ENCODE assay signal across 29 cellular contexts in the genomic region with DNA sequence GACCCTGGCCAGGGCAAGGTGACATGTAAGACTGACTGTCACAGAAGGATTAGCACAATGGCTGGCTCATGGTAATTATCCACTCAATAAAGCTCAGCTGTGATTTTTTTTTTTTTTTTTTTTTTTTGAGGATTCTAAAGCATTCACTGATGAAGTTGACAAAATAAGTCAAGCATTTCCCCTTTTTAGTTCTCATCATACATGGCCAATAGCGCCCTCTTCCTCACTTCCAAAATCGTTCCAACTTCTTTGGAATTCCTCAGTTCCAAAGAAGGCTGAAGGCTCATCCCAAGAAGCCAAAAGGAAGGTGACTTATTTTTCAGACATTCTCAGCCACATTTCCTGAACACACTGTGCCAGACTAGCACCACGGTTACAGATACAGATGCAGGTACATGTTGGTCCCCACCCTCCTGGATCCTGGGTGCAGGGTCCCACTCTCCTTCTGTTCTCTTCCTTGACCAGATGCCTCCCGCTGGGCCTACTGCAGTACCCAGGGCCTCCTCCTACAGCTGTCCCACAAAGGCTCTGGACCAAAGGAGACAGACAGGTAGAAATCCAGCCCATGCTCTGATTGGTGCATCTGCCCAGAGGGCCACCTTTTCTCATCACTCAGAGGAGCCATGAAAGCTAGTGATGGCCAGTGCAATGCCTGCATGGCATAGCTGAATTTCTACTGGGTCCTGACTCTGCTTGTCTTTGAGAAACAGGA.
DNase-seq lines count a peak whose midpoint lies in the region; ATAC-seq and TF ChIP-seq lines count a peak whose summit lies in the region.
"Had no signal": no experiment of that assay in that cellular context is flagged by ENCODE, and none has a peak within 500 bp of the region (broad histone marks: within the 10 kb centered on the region; RNA-seq: fewer than 3 reads in every experiment).

No MANE protein-coding gene starts in this region.

- H2BK12ac ChIP-seq in mesenchymal stem cell (ENCODE audit: low read length in 2 of 2), result peak overlapping the region in 1 of 2 experiments; percentile 59

- H3K27me3 ChIP-seq in RWPE2 (ENCODE audit: insufficient read depth, poor library complexity, severe bottlenecking) (no peaks in the 10 kb centered on the region), mesenchymal stem cell (ENCODE audit: control insufficient read depth in 1 of 2, insufficient read depth in 1 of 2, low read length in 2 of 2) (peaks cover 63 to 94% of the 10 kb centered on the region in 2 experiments)
- H3K27me3 ChIP-seq: Peyer's patch, thyroid gland had no signal

- no peaks in the 10 kb centered on the region for H3K9me3 Mint-ChIP-seq in activated CD8-positive, alpha-beta memory T cell treated with anti-CD3 and anti-CD28 coated beads, Interleukin-2, amount 10 ng/mL, durations not matched to agents 7 days and 5 days (ENCODE audit: low read depth)
- H3K9me3 Mint-ChIP-seq: activated CD4-positive, alpha-beta memory T cell treated with anti-CD3 and anti-CD28 coated beads for 36 hours; activated naive CD8-positive, alpha-beta T cell treated with anti-CD3 and anti-CD28 coated beads, Interleukin-2, amount 10 ng/mL, durations not matched to agents 7 days and 5 days; dendritic cell treated with granulocyte-macrophage colony-stimulating factor and Interleukin-4, amounts not matched to agents 40 ng/mL and 50 ng/mL, for 4 days; immature natural killer cell; stimulated activated naive CD8-positive, alpha-beta T cell treated with anti-CD3 and anti-CD28 coated beads, Interleukin-15, Interleukin-2, amounts not matched to agents 100 ng/mL and 50 ng/mL, for 24 hours; WTC11 had no signal

- H4K8ac ChIP-seq in mesenchymal stem cell (ENCODE audit: low read length), result peak overlapping the region; percentile 2

- H2AFZ ChIP-seq in mesenchymal stem cell (ENCODE audit: low read depth, low read length), result no peak overlapping the region

- DNase-seq in activated CD8-positive, alpha-beta memory T cell treated with anti-CD3 and anti-CD28 coated beads, Interleukin-2, amount 50 U/mL, for 48 hours, result peak; percentile 43
- no peak for DNase-seq in activated CD8-positive, alpha-beta memory T cell treated with anti-CD3 and anti-CD28 coated beads, Interleukin-2, amount 10 ng/mL, durations not matched to agents 7 days and 5 days
- DNase-seq in RWPE2 (ENCODE audit: low spot score) (no peak), mesenchymal stem cell (no peak), NCI-H146 (lab: John Stamatoyannopoulos, UW) (no peak)
- DNase-seq: activated CD4-positive, alpha-beta memory T cell treated with anti-CD3 and anti-CD28 coated beads for 36 hours; activated gamma-delta T cell; activated naive CD8-positive, alpha-beta T cell treated with anti-CD3 and anti-CD28 coated beads, Interleukin-2, amount 10 ng/mL, durations not matched to agents 7 days and 5 days; activated T-cell treated with anti-CD3 and anti-CD28 coated beads, Interleukin-2, amount 50 U/mL, for 1 hour; caudate nucleus; hypothalamus; immature natural killer cell; MM.1S; NCI-H1417 treated with DMSO at 0.1 percent for 48 hours; NCI-H2081 treated with DMSO at 0.1 percent for 48 hours; Peyer's patch; SIG-M5; stimulated activated CD4-positive, alpha-beta T cell treated with anti-CD3 and anti-CD28 coated beads, Interleukin-15, amount 100 ng/mL, for 24 hours; T1000; thyroid gland had no signal

- CTCF ChIA-PET in activated CD8-positive, alpha-beta memory T cell treated with anti-CD3 and anti-CD28 coated beads, Interleukin-2, amount 10 ng/mL, durations not matched to agents 7 days and 5 days (lab: Charles Lee), result no interaction called here

- H3K9me3 ChIP-seq in RWPE2 (ENCODE audit: severe bottlenecking), result peaks cover 3% of the 10 kb centered on the region
- no peaks in the 10 kb centered on the region for H3K9me3 ChIP-seq in mesenchymal stem cell (ENCODE audit: control insufficient read depth, low read length)
- H3K9me3 ChIP-seq: A549, Peyer's patch, thyroid gland had no signal

- no peak for ATAC-seq in activated CD8-positive, alpha-beta memory T cell treated with anti-CD3 and anti-CD28 coated beads, Interleukin-2, amount 10 ng/mL, durations not matched to agents 7 days and 5 days
- no peak for ATAC-seq in RWPE2 (ENCODE audit: low read depth)
- no peak for ATAC-seq in HG02610 (IDR thresholded peaks at IDR 0.05; ENCODE audit: unreplicated experiment)
- ATAC-seq in GM19455 (IDR thresholded peaks at IDR 0.05; ENCODE audit: unreplicated experiment), result no peak
- no peak for ATAC-seq in GM18907 (IDR thresholded peaks at IDR 0.05; ENCODE audit: unreplicated experiment)
- ATAC-seq: A549, WTC11 had no signal

- no peak overlapping the region for H2BK120ac ChIP-seq in mesenchymal stem cell (ENCODE audit: low read depth, low read length)

- H3K36me3 Mint-ChIP-seq in activated CD8-positive, alpha-beta memory T cell treated with anti-CD3 and anti-CD28 coated beads, Interleukin-2, amount 10 ng/mL, durations not matched to agents 7 days and 5 days, result no peaks in the 10 kb centered on the region
- H3K36me3 Mint-ChIP-seq: activated CD4-positive, alpha-beta memory T cell treated with anti-CD3 and anti-CD28 coated beads for 36 hours; activated naive CD8-positive, alpha-beta T cell treated with anti-CD3 and anti-CD28 coated beads, Interleukin-2, amount 10 ng/mL, durations not matched to agents 7 days and 5 days; immature natural killer cell; WTC11 had no signal

- H3K4me1 Mint-ChIP-seq in activated CD8-positive, alpha-beta memory T cell treated with anti-CD3 and anti-CD28 coated beads, Interleukin-2, amount 10 ng/mL, durations not matched to agents 7 days and 5 days, result no peaks in the 10 kb centered on the region
- H3K4me1 Mint-ChIP-seq: WTC11 had no signal

- no peak overlapping the region for H2AK5ac ChIP-seq in mesenchymal stem cell (ENCODE audit: low read length, severe bottlenecking)

- no peak overlapping the region for H3K4me2 ChIP-seq in mesenchymal stem cell (ENCODE audit: low read length, poor library complexity, severe bottlenecking)
- H3K4me2 ChIP-seq: A549, KMS-11 had no signal

- H2BK15ac ChIP-seq in mesenchymal stem cell (ENCODE audit: low read depth, poor library complexity, severe bottlenecking), result no peak overlapping the region

- H3K27ac ChIP-seq in RWPE2 (ENCODE audit: poor library complexity, severe bottlenecking) (no peak overlapping the region), mesenchymal stem cell (ENCODE audit: low read length, poor library complexity, severe bottlenecking) (no peak overlapping the region)
- H3K27ac ChIP-seq: A549, KMS-11, Peyer's patch, thyroid gland had no signal

- H3K36me3 ChIP-seq in RWPE2 (ENCODE audit: low read depth), result no peaks in the 10 kb centered on the region
- no peaks in the 10 kb centered on the region for H3K36me3 ChIP-seq in mesenchymal stem cell (ENCODE audit: control insufficient read depth in 1 of 2, insufficient read depth in 2 of 2, low read depth in 1 of 2, low read length in 2 of 2)
- H3K36me3 ChIP-seq: Peyer's patch, thyroid gland had no signal

- H3K14ac ChIP-seq in mesenchymal stem cell (ENCODE audit: low read length in 2 of 2), result no peak overlapping the region

- peak overlapping the region; percentile 32 for H4K91ac ChIP-seq in mesenchymal stem cell (ENCODE audit: low read length)

- H3K9ac ChIP-seq in mesenchymal stem cell (ENCODE audit: low read length), result no peak overlapping the region
- H3K9ac ChIP-seq: KMS-11 had no signal

- 82% methylated on average over 4 of the region's 4 CpGs for WGBS in mesenchymal stem cell

- no peak overlapping the region for H3K18ac ChIP-seq in mesenchymal stem cell (ENCODE audit: low read depth in 1 of 2, low read length in 2 of 2)

- H3K4me1 ChIP-seq in RWPE2 (ENCODE audit: insufficient read depth, poor library complexity, severe bottlenecking) (no peaks in the 10 kb centered on the region), mesenchymal stem cell (ENCODE audit: control insufficient read depth, insufficient read depth, low read depth, low read length) (peaks cover 10% of the 10 kb centered on the region)
- H3K4me1 ChIP-seq: A549, thyroid gland had no signal

- H3K23ac ChIP-seq in mesenchymal stem cell (ENCODE audit: low read length in 2 of 2), result no peak overlapping the region

- no peak overlapping the region for H2BK5ac ChIP-seq in mesenchymal stem cell (ENCODE audit: low read depth, low read length, poor library complexity, severe bottlenecking)

- no peak overlapping the region for H3K4ac ChIP-seq in mesenchymal stem cell (ENCODE audit: low read depth in 1 of 2, low read length in 2 of 2)

- H3K4me3 Mint-ChIP-seq in activated CD8-positive, alpha-beta memory T cell treated with anti-CD3 and anti-CD28 coated beads, Interleukin-2, amount 10 ng/mL, durations not matched to agents 7 days and 5 days, result no peak overlapping the region
- H3K4me3 Mint-ChIP-seq: activated CD4-positive, alpha-beta memory T cell treated with anti-CD3 and anti-CD28 coated beads for 36 hours; dendritic cell treated with granulocyte-macrophage colony-stimulating factor and Interleukin-4, amounts not matched to agents 40 ng/mL and 50 ng/mL, for 4 days; stimulated activated naive CD8-positive, alpha-beta T cell treated with anti-CD3 and anti-CD28 coated beads, Interleukin-15, Interleukin-2, amounts not matched to agents 100 ng/mL and 50 ng/mL, for 24 hours; WTC11 had no signal

- no peak overlapping the region for H3K27ac Mint-ChIP-seq in activated CD8-positive, alpha-beta memory T cell treated with anti-CD3 and anti-CD28 coated beads, Interleukin-2, amount 10 ng/mL, durations not matched to agents 7 days and 5 days
- H3K27ac Mint-ChIP-seq: activated CD4-positive, alpha-beta memory T cell treated with anti-CD3 and anti-CD28 coated beads for 36 hours; activated naive CD8-positive, alpha-beta T cell treated with anti-CD3 and anti-CD28 coated beads, Interleukin-2, amount 10 ng/mL, durations not matched to agents 7 days and 5 days; dendritic cell treated with granulocyte-macrophage colony-stimulating factor and Interleukin-4, amounts not matched to agents 40 ng/mL and 50 ng/mL, for 4 days; immature natural killer cell; progenitor cell of endocrine pancreas; stimulated activated naive CD8-positive, alpha-beta T cell treated with anti-CD3 and anti-CD28 coated beads, Interleukin-15, Interleukin-2, amounts not matched to agents 100 ng/mL and 50 ng/mL, for 24 hours; WTC11 had no signal

- TF ChIP-seq CTCF in RWPE2 (IDR thresholded peaks at IDR 0.05; ENCODE audit: poor library complexity, severe bottlenecking), result peak; percentile 5

- peaks cover 28% of the 10 kb centered on the region for H3K27me3 Mint-ChIP-seq in activated CD8-positive, alpha-beta memory T cell treated with anti-CD3 and anti-CD28 coated beads, Interleukin-2, amount 10 ng/mL, durations not matched to agents 7 days and 5 days
- H3K27me3 Mint-ChIP-seq: activated CD4-positive, alpha-beta memory T cell treated with anti-CD3 and anti-CD28 coated beads for 36 hours; stimulated activated naive CD8-positive, alpha-beta T cell treated with anti-CD3 and anti-CD28 coated beads, Interleukin-15, Interleukin-2, amounts not matched to agents 100 ng/mL and 50 ng/mL, for 24 hours had no signal

- no peaks in the 10 kb centered on the region for H3K79me1 ChIP-seq in mesenchymal stem cell (replicated peaks; ENCODE audit: low read length, poor library complexity, severe bottlenecking)

- no peak overlapping the region for H3K4me3 ChIP-seq in RWPE2 (ENCODE audit: severe bottlenecking)
- no peak overlapping the region for H3K4me3 ChIP-seq in mesenchymal stem cell (ENCODE audit: insufficient read depth in 1 of 2, low read depth in 1 of 2, low read length in 2 of 2)
- H3K4me3 ChIP-seq: A549, Peyer's patch, thyroid gland had no signal
